In genomic region chr2:52613064-52613463, GRCh38 we compare ENCODE assay signal across 15 cellular contexts.
DNase-seq lines count a peak whose midpoint lies in the region; ATAC-seq and TF ChIP-seq lines count a peak whose summit lies in the region.
"Had no signal": no experiment of that assay in that cellular context is flagged by ENCODE, and none has a peak within 500 bp of the region (broad histone marks: within the 10 kb centered on the region; RNA-seq: fewer than 3 reads in every experiment).

No MANE protein-coding gene starts in this region.

- H3K27me3 Mint-ChIP-seq in WTC11 (ENCODE audit: low read depth), result no peaks in the 10 kb centered on the region
- no peaks in the 10 kb centered on the region for H3K27me3 Mint-ChIP-seq in stimulated activated memory B cell treated with anti-CD40 and anti-IgM and Interleukin-4, amounts not matched to agents 10 μg/mL and 1 μg/mL and 100 μg/mL, for 72 hours

- TF ChIP-seq CTCF in C4-2B (conservative IDR thresholded peaks at IDR 0.05) (peak; percentile 18; the same call in 1 of the 2 replicates), WTC11 (IDR thresholded peaks at IDR 0.05) (no peak)

- peak; percentile 34 for TF ChIP-seq RAD21 in Ishikawa (IDR thresholded peaks at IDR 0.05; ENCODE audit: low read depth)

- H3K27ac ChIP-seq in C4-2B, result no peak overlapping the region
- H3K27ac ChIP-seq: ascending aorta, heart right ventricle had no signal

- CTCF ChIA-PET in WTC11 (lab: Charles Lee), result interaction anchor here (0.6 to 1.8 kb wide), 7 partner anchors 9 to 817 kb away, joined by 3 to 7 read pairs (median 3); no protein-coding TSS in a partner anchor

- peaks cover 11% of the 10 kb centered on the region for H3K9me3 Mint-ChIP-seq in WTC11
- peaks cover 3% of the 10 kb centered on the region for H3K9me3 Mint-ChIP-seq in stimulated activated memory B cell treated with anti-CD40 and anti-IgM and Interleukin-4, amounts not matched to agents 10 μg/mL and 1 μg/mL and 100 μg/mL, for 72 hours

- no peak for TF ChIP-seq EP300 in Ishikawa (IDR thresholded peaks at IDR 0.05; ENCODE audit: borderline replicate concordance)

- no peak overlapping the region for H3K27ac Mint-ChIP-seq in WTC11
- no peak overlapping the region for H3K27ac Mint-ChIP-seq in stimulated activated memory B cell treated with anti-CD40 and anti-IgM and Interleukin-4, amounts not matched to agents 10 μg/mL and 1 μg/mL and 100 μg/mL, for 72 hours

- DNase-seq in WTC11 (ENCODE audit: low spot score) (peak; percentile 24), left lobe of liver (ENCODE audit: low spot score) (no peak), A172 (ENCODE audit: low spot score) (no peak), NCI-H510A treated with DMSO at 0.1 percent for 48 hours (lab: John Stamatoyannopoulos, UW) (no peak)
- DNase-seq: cortex of kidney, heart right ventricle, KG1, NCI-H226, T-helper 1 cell had no signal

- POLR2A ChIA-PET in WTC11 (lab: Charles Lee), result no interaction called here

- H3K4me1 Mint-ChIP-seq in WTC11, result peaks cover 14% of the 10 kb centered on the region
- no peaks in the 10 kb centered on the region for H3K4me1 Mint-ChIP-seq in stimulated activated memory B cell treated with anti-CD40 and anti-IgM and Interleukin-4, amounts not matched to agents 10 μg/mL and 1 μg/mL and 100 μg/mL, for 72 hours

- ATAC-seq in WTC11 (peak; percentile 98), left lobe of liver (peak; percentile 91), GM18858 (IDR thresholded peaks at IDR 0.05; ENCODE audit: unreplicated experiment) (no peak)
- ATAC-seq in stimulated activated memory B cell treated with anti-CD40 and anti-IgM and Interleukin-4, amounts not matched to agents 10 μg/mL and 1 μg/mL and 100 μg/mL, for 72 hours, result no peak
- ATAC-seq: heart right ventricle, Panc1 had no signal

- H3K36me3 Mint-ChIP-seq in WTC11, result peaks cover 6% of the 10 kb centered on the region
- no peaks in the 10 kb centered on the region for H3K36me3 Mint-ChIP-seq in stimulated activated memory B cell treated with anti-CD40 and anti-IgM and Interleukin-4, amounts not matched to agents 10 μg/mL and 1 μg/mL and 100 μg/mL, for 72 hours

- no peak overlapping the region for H3K4me3 Mint-ChIP-seq in WTC11
- H3K4me3 Mint-ChIP-seq in stimulated activated memory B cell treated with anti-CD40 and anti-IgM and Interleukin-4, amounts not matched to agents 10 μg/mL and 1 μg/mL and 100 μg/mL, for 72 hours, result no peak overlapping the region

TF ChIP-seq in Ishikawa, 13 proteins besides CTCF, POLR2A, EP300 and RAD21:
- TF ChIP-seq CREB1 (IDR thresholded peaks at IDR 0.05; ENCODE audit: low read depth), result no peak
- TF ChIP-seq YY1 (IDR thresholded peaks at IDR 0.05; ENCODE audit: low read depth), result no peak
- no peak for TF ChIP-seq TEAD4 (IDR thresholded peaks at IDR 0.05)
- TF ChIP-seq ZBTB7A (IDR thresholded peaks at IDR 0.05; ENCODE audit: low read depth), result no peak
- TF ChIP-seq EGR1 (IDR thresholded peaks at IDR 0.05), result no peak
- TF ChIP-seq CEBPB (IDR thresholded peaks at IDR 0.05), result no peak
- TF ChIP-seq USF1 (IDR thresholded peaks at IDR 0.05), result no peak
- TF ChIP-seq TAF1 (IDR thresholded peaks at IDR 0.05; ENCODE audit: low read depth), result no peak

TF ChIP-seq in WTC11, 78 proteins besides CTCF, POLR2A, EP300 and RAD21 (continues in another document):
- no peak for TF ChIP-seq ERG (CRISPR knock-in tag; IDR thresholded peaks at IDR 0.05)
- no peak for TF ChIP-seq PRDM15 (CRISPR knock-in tag; IDR thresholded peaks at IDR 0.05)
- no peak for TF ChIP-seq AR (CRISPR knock-in tag; IDR thresholded peaks at IDR 0.05)
- no peak for TF ChIP-seq ZNF425 (CRISPR knock-in tag; conservative IDR thresholded peaks at IDR 0.05)
- TF ChIP-seq SOX15 (CRISPR knock-in tag; IDR thresholded peaks at IDR 0.05), result no peak
- no peak for TF ChIP-seq CDX4 (CRISPR knock-in tag; IDR thresholded peaks at IDR 0.05; ENCODE audit: borderline replicate concordance)
- no peak for TF ChIP-seq RELA (CRISPR knock-in tag; IDR thresholded peaks at IDR 0.05; ENCODE audit: borderline replicate concordance)
- no peak for TF ChIP-seq CBFB (CRISPR knock-in tag; IDR thresholded peaks at IDR 0.05; ENCODE audit: low read depth)
- TF ChIP-seq ZBTB21 (CRISPR knock-in tag; IDR thresholded peaks at IDR 0.05; ENCODE audit: borderline replicate concordance), result no peak
- TF ChIP-seq ZNF263 (CRISPR knock-in tag; IDR thresholded peaks at IDR 0.05; ENCODE audit: low read depth), result no peak
- TF ChIP-seq HMGA2 (CRISPR knock-in tag; IDR thresholded peaks at IDR 0.05), result no peak
- no peak for TF ChIP-seq ZNF232 (CRISPR knock-in tag; IDR thresholded peaks at IDR 0.05)

Comparison
In these comparisons a context has a peak if more than half of its experiments do, and no peak if none do; other contexts are left out.
1. ATAC-seq: peak in WTC11 (single experiment) and left lobe of liver (single experiment); none in GM18858 (single experiment) and stimulated activated memory B cell treated with anti-CD40 and anti-IgM and Interleukin-4, amounts not matched to agents 10 μg/mL and 1 μg/mL and 100 μg/mL, for 72 hours (single experiment).